Comparison of ENCODE assay signal across 21 cellular contexts in genomic region chr11:62233730-62234129, GRCh38. TPM values are rescaled to one million over a fixed set of nuclear protein-coding genes. Genes with fewer than 3 reads are reported as not detected.
DNase-seq lines count a peak whose midpoint lies in the region; ATAC-seq and TF ChIP-seq lines count a peak whose summit lies in the region.
"Had no signal": no experiment of that assay in that cellular context is flagged by ENCODE, and none has a peak within 500 bp of the region (broad histone marks: within the 10 kb centered on the region; RNA-seq: fewer than 3 reads in every experiment).

No MANE protein-coding gene starts in this region.

- no peaks in the 10 kb centered on the region for H3K9me3 ChIP-seq in HEK293 (ENCODE audit: control insufficient read depth, insufficient read depth, low read depth, low read length)
- H3K9me3 ChIP-seq in PC-9 (ENCODE audit: insufficient read depth, low read depth) = no peaks in the 10 kb centered on the region
- H3K9me3 ChIP-seq in right cardiac atrium (ENCODE audit: control insufficient read depth, low read length) = no peaks in the 10 kb centered on the region
- H3K9me3 ChIP-seq: upper lobe of right lung had no signal

- no peaks in the 10 kb centered on the region for H3F3A ChIP-seq in PC-9 (ENCODE audit: insufficient read depth, low read depth)

- CTCF ChIA-PET in HEK293 (lab: Yijun Ruan, JAX) = interaction anchor here (0.6 to 0.8 kb wide), 3 partner anchors 12 to 130 kb away, joined by 3 to 4 read pairs (median 4); no protein-coding TSS in a partner anchor
- CTCF ChIA-PET in PC-9 (lab: Charles Lee) = interaction anchor here (0.6 kb wide), 1 partner anchor 108 kb away, joined by 11 read pairs; no protein-coding TSS in a partner anchor

- no peaks in the 10 kb centered on the region for H3K9me2 ChIP-seq in PC-9 (ENCODE audit: insufficient read depth)

- intact Hi-C loops in PC-9 (cut with micrococcal nuclease; ENCODE audit: unreplicated experiment) = no loop called here
- intact Hi-C loops in right cardiac atrium (cut with DNase I) = no loop called here

- H3K79me2 ChIP-seq in PC-9 (ENCODE audit: low read depth) = no peaks in the 10 kb centered on the region

- TF ChIP-seq CTCF in HEK293 (tag by site-specific recombination; IDR thresholded peaks at IDR 0.05) (0 out of 2 replicates have a peak, but pooled peaks have one; percentile 19), PC-9 (conservative IDR thresholded peaks at IDR 0.05) (peak; percentile 29; the same call in 1 of the 2 replicates), foreskin keratinocyte (conservative IDR thresholded peaks at IDR 0.05) (peak; percentile 24)

- no peak overlapping the region for H3K4me3 ChIP-seq in HEK293 (ENCODE audit: low read depth, low read length)
- H3K4me3 ChIP-seq in PC-9 = no peak overlapping the region
- no peak overlapping the region for H3K4me3 ChIP-seq in right cardiac atrium (ENCODE audit: low read length)
- H3K4me3 ChIP-seq: upper lobe of right lung had no signal

- H2AFZ ChIP-seq in PC-9 = no peak overlapping the region

- no peak overlapping the region for H3K27ac Mint-ChIP-seq in activated naive CD4-positive, alpha-beta T cell treated with anti-CD3 and anti-CD28 coated beads, Interleukin-2, amount 50 U/mL, for 72 hours
- H3K27ac Mint-ChIP-seq: activated CD4-positive, alpha-beta T cell treated with anti-CD3 and anti-CD28 coated beads, Interleukin-2, amount 10 ng/mL, durations not matched to agents 24 days and 14 days; CD4-positive, CD25-positive, alpha-beta regulatory T cell; IgD-negative memory B cell had no signal

- H3K36me3 Mint-ChIP-seq in activated naive CD4-positive, alpha-beta T cell treated with anti-CD3 and anti-CD28 coated beads, Interleukin-2, amount 50 U/mL, for 72 hours = no peaks in the 10 kb centered on the region
- H3K36me3 Mint-ChIP-seq: CD4-positive, CD25-positive, alpha-beta regulatory T cell; IgD-negative memory B cell had no signal

- no peaks in the 10 kb centered on the region for H4K20me1 ChIP-seq in PC-9 (ENCODE audit: insufficient read depth)

- DNase-seq in NCI-H2107 treated with DMSO at 0.1 percent for 48 hours (lab: John Stamatoyannopoulos, UW; ENCODE audit: unreplicated experiment) = peak; percentile 21
- DNase-seq in NCI-H2107 (lab: John Stamatoyannopoulos, UW) = no peak
- DNase-seq in PC-9 = no peak
- DNase-seq in foreskin keratinocyte = no peak
- DNase-seq in activated naive CD4-positive, alpha-beta T cell treated with anti-CD3 and anti-CD28 coated beads, Interleukin-2, amount 50 U/mL, for 72 hours (ENCODE audit: low spot score in 2 of 2) = no peak
- DNase-seq in right cardiac atrium = no peak
- no peak for DNase-seq in inferior parietal cortex (ENCODE audit: extremely low spot score)
- DNase-seq: activated CD4-positive, alpha-beta T cell treated with anti-CD3 and anti-CD28 coated beads, Interleukin-2, amount 10 ng/mL, durations not matched to agents 24 days and 14 days; activated gamma-delta T cell treated with Interleukin-2 at 50 U/mL for 16 hours; EL; NCI-H1436; NCI-H446 treated with DMSO at 0.1 percent for 48 hours; stimulated activated CD4-positive, alpha-beta T cell treated with anti-CD3 and anti-CD28 coated beads, Interleukin-2, amount 100 ng/mL, for 24 hours; upper lobe of right lung had no signal

- H3K27me3 ChIP-seq in PC-9 (ENCODE audit: insufficient read depth, low read depth) (peaks cover 74% of the 10 kb centered on the region), foreskin keratinocyte (no peaks in the 10 kb centered on the region), right cardiac atrium (ENCODE audit: control insufficient read depth, insufficient read depth) (no peaks in the 10 kb centered on the region)

- POLR2A ChIA-PET in HEK293 (lab: Yijun Ruan, JAX) (no interaction called here), PC-9 (lab: Charles Lee; ENCODE audit: unreplicated experiment) (no interaction called here)

- BruUV-seq in PC-9 (replicated peaks; lab: Mats Ljungman, UMichigan) = no TSS peak

- H3K36me3 ChIP-seq in HEK293 (ENCODE audit: control insufficient read depth in 2 of 2, insufficient read depth in 1 of 2, low read length in 2 of 2) (no peaks in the 10 kb centered on the region), PC-9 (ENCODE audit: low read depth) (no peaks in the 10 kb centered on the region)
- H3K36me3 ChIP-seq: upper lobe of right lung had no signal

- H3K9me3 Mint-ChIP-seq in activated naive CD4-positive, alpha-beta T cell treated with anti-CD3 and anti-CD28 coated beads, Interleukin-2, amount 50 U/mL, for 72 hours = no peaks in the 10 kb centered on the region
- H3K9me3 Mint-ChIP-seq: activated CD4-positive, alpha-beta T cell treated with anti-CD3 and anti-CD28 coated beads, Interleukin-2, amount 10 ng/mL, durations not matched to agents 24 days and 14 days; central memory CD8-positive, alpha-beta T cell; IgD-negative memory B cell had no signal

- ATAC-seq in foreskin keratinocyte (no peak), right cardiac atrium (no peak)
- no peak for ATAC-seq in activated naive CD4-positive, alpha-beta T cell treated with anti-CD3 and anti-CD28 coated beads, Interleukin-2, amount 50 U/mL, for 72 hours
- ATAC-seq: left lobe of liver, upper lobe of right lung had no signal

- H3K27ac ChIP-seq in HEK293 (ENCODE audit: extremely low read depth, low read depth, low read length) (no peak overlapping the region), PC-9 (no peak overlapping the region), foreskin keratinocyte (no peak overlapping the region), right cardiac atrium (ENCODE audit: low read length) (no peak overlapping the region)
- H3K27ac ChIP-seq: upper lobe of right lung had no signal

- no peak overlapping the region for H3K4me2 ChIP-seq in PC-9

- H3K4me1 ChIP-seq in HEK293 (ENCODE audit: control insufficient read depth, insufficient read depth, low read length) (no peaks in the 10 kb centered on the region), PC-9 (replicated peaks; ENCODE audit: insufficient read depth) (no peaks in the 10 kb centered on the region), foreskin keratinocyte (no peaks in the 10 kb centered on the region), right cardiac atrium (ENCODE audit: control insufficient read depth, insufficient read depth, low read length) (no peaks in the 10 kb centered on the region)
- H3K4me1 ChIP-seq: upper lobe of right lung had no signal

TF ChIP-seq in HEK293, 187 proteins besides CTCF, POLR2A, EP300 and RAD21:
- TF ChIP-seq ZNF423 (tag by site-specific recombination; IDR thresholded peaks at IDR 0.05) = no peak
- TF ChIP-seq MYNN (tag by site-specific recombination; IDR thresholded peaks at IDR 0.05; ENCODE audit: borderline replicate concordance) = no peak
- no peak for TF ChIP-seq ZBTB6 (tag by site-specific recombination; IDR thresholded peaks at IDR 0.05)
- no peak for TF ChIP-seq ZNF10 (tag by site-specific recombination; IDR thresholded peaks at IDR 0.05)
- TF ChIP-seq ZNF558 (tag by site-specific recombination; IDR thresholded peaks at IDR 0.05) = no peak
- no peak for TF ChIP-seq KLF9 (tag by site-specific recombination; IDR thresholded peaks at IDR 0.05; ENCODE audit: low read depth)
- TF ChIP-seq HOXA7 (CRISPR knock-in tag; IDR thresholded peaks at IDR 0.05; ENCODE audit: borderline replicate concordance) = no peak
- TF ChIP-seq ZFP3 (tag by site-specific recombination; IDR thresholded peaks at IDR 0.05; ENCODE audit: low read depth) = no peak

RNA-seq across cellular contexts. Expression of gene SCGB1D2, which starts 8.3 kb away (rescaled TPM):
- not detected in 2 replicates for total RNA-seq in PC-9 (2021)
- total RNA-seq in foreskin keratinocyte = not detected in 2 replicates
- polyA plus RNA-seq in foreskin keratinocyte = not detected in 2 replicates
- total RNA-seq in activated naive CD4-positive, alpha-beta T cell treated with anti-CD3 and anti-CD28 coated beads, Interleukin-2, amount 50 U/mL, for 72 hours = not detected
- under 1 TPM in 1 of 4 donors, not detected in 3; 0.94 TPM for total RNA-seq in right cardiac atrium
- polyA plus RNA-seq in right cardiac atrium = 1.2 TPM
- total RNA-seq: activated CD4-positive, alpha-beta T cell treated with anti-CD3 and anti-CD28 coated beads, Interleukin-2, amount 10 ng/mL, durations not matched to agents 24 days and 14 days; CD4-positive, CD25-positive, alpha-beta regulatory T cell; frontal cortex; left lobe of liver; mucosa of gallbladder; upper lobe of right lung had no signal
- polyA plus RNA-seq: CD4-positive, CD25-positive, alpha-beta regulatory T cell; IgD-negative memory B cell had no signal

RNA-seq across cellular contexts. Expression of gene SCGB2A1, which starts 25.3 kb away (rescaled TPM):
- total RNA-seq in PC-9 (2021) (not detected in 2 replicates), foreskin keratinocyte (not detected in 2 replicates), right cardiac atrium (not detected)
- polyA plus RNA-seq in foreskin keratinocyte (not detected in 2 replicates), right cardiac atrium (not detected)
- not detected for total RNA-seq in activated naive CD4-positive, alpha-beta T cell treated with anti-CD3 and anti-CD28 coated beads, Interleukin-2, amount 50 U/mL, for 72 hours
- total RNA-seq: activated CD4-positive, alpha-beta T cell treated with anti-CD3 and anti-CD28 coated beads, Interleukin-2, amount 10 ng/mL, durations not matched to agents 24 days and 14 days; CD4-positive, CD25-positive, alpha-beta regulatory T cell; frontal cortex; left lobe of liver; upper lobe of right lung had no signal
- polyA plus RNA-seq: CD4-positive, CD25-positive, alpha-beta regulatory T cell; IgD-negative memory B cell had no signal

RNA-seq across cellular contexts. Expression of gene SCGB2A2, which starts 36.2 kb away (rescaled TPM):
- not detected in 2 replicates for total RNA-seq in PC-9 (2021)
- total RNA-seq in foreskin keratinocyte = not detected in 2 replicates
- polyA plus RNA-seq in foreskin keratinocyte = not detected in 2 replicates
- total RNA-seq in activated naive CD4-positive, alpha-beta T cell treated with anti-CD3 and anti-CD28 coated beads, Interleukin-2, amount 50 U/mL, for 72 hours = not detected
- total RNA-seq in right cardiac atrium = not detected
- not detected for polyA plus RNA-seq in right cardiac atrium
- total RNA-seq: activated CD4-positive, alpha-beta T cell treated with anti-CD3 and anti-CD28 coated beads, Interleukin-2, amount 10 ng/mL, durations not matched to agents 24 days and 14 days; CD4-positive, CD25-positive, alpha-beta regulatory T cell; frontal cortex; left lobe of liver; mucosa of gallbladder; upper lobe of right lung had no signal
- polyA plus RNA-seq: CD4-positive, CD25-positive, alpha-beta regulatory T cell; IgD-negative memory B cell had no signal

RNA-seq across cellular contexts. Expression of gene SCGB1D1, which starts 43.7 kb away (rescaled TPM):
- not detected in 2 replicates for total RNA-seq in PC-9 (2021)
- not detected in 2 replicates for total RNA-seq in foreskin keratinocyte
- not detected in 2 replicates for polyA plus RNA-seq in foreskin keratinocyte
- total RNA-seq in activated naive CD4-positive, alpha-beta T cell treated with anti-CD3 and anti-CD28 coated beads, Interleukin-2, amount 50 U/mL, for 72 hours = not detected
- not detected for total RNA-seq in right cardiac atrium
- not detected for polyA plus RNA-seq in right cardiac atrium
- total RNA-seq: activated CD4-positive, alpha-beta T cell treated with anti-CD3 and anti-CD28 coated beads, Interleukin-2, amount 10 ng/mL, durations not matched to agents 24 days and 14 days; CD4-positive, CD25-positive, alpha-beta regulatory T cell; frontal cortex; left lobe of liver; mucosa of gallbladder; upper lobe of right lung had no signal
- polyA plus RNA-seq: CD4-positive, CD25-positive, alpha-beta regulatory T cell; IgD-negative memory B cell had no signal
